ENCODE assay signal across 8 cellular contexts in the genomic region with DNA sequence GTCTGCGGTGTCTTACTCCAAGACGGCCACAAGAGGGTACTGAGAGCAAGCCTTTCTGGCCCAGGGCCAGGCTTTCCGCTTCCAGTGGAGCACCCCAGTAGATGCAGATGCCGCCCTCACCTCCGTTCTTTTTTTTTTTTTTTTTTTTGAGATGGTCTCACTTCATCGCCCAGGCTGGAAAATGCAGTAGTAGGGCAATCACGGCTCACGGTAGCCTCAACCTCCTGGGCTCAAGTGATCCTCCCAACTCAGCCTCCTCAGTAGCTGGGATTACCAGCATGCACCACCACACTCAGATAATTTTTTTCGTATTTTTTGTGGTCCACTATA. TPM values are rescaled to one million over a fixed set of nuclear protein-coding genes. Genes with fewer than 3 reads are reported as not detected.
A peak's percentile ranks its signal among the peaks of the same experiment; 100 is the strongest.
DNase-seq lines count a peak whose midpoint lies in the region; ATAC-seq, FAIRE-seq and TF ChIP-seq lines count a peak whose summit lies in the region.

No MANE protein-coding gene starts in this region.

- H3K9me3 ChIP-seq in breast epithelium (no peaks in the 10 kb centered on the region), keratinocyte (ENCODE audit: control insufficient read depth, low read depth, low read length) (no peaks in the 10 kb centered on the region)

- H3K9me1 ChIP-seq in keratinocyte (ENCODE audit: control insufficient read depth, extremely low read depth, insufficient read depth, low read length): no peaks in the 10 kb centered on the region

- TF ChIP-seq CTCF in VCaP (conservative IDR thresholded peaks at IDR 0.05) (peak; percentile 87), breast epithelium (IDR thresholded peaks at IDR 0.05) (peak; percentile 61 to 78 (median 77)), keratinocyte (optimal IDR thresholded peaks at IDR 0.05 in 1 of 3, IDR thresholded peaks at IDR 0.05 in 1 of 3, conservative IDR thresholded peaks at IDR 0.05 in 1 of 3; ENCODE audit: extremely low read depth in 1 of 3, insufficient read depth in 2 of 3, low read length in 3 of 3) (peak; percentile 78 to 85 (median 80))

- H3K9ac ChIP-seq in keratinocyte (ENCODE audit: control insufficient read depth, extremely low read depth, insufficient read depth, low read length): no peak overlapping the region

- FAIRE-seq in keratinocyte (lab: Jason Lieb, UNC): no peak

- H4K20me1 ChIP-seq in keratinocyte (ENCODE audit: control insufficient read depth, extremely low read depth, insufficient read depth, low read length): no peaks in the 10 kb centered on the region

- dilution Hi-C loops in keratinocyte (cut with MboI; ENCODE audit: extremely low pct_ligation_motif_present, low sequenced_read_pairs): no loop called here

- H3K36me3 ChIP-seq in breast epithelium (no peaks in the 10 kb centered on the region), keratinocyte (ENCODE audit: control insufficient read depth in 2 of 2, extremely low read depth in 1 of 2, insufficient read depth in 2 of 2, low read length in 2 of 2) (no peaks in the 10 kb centered on the region)

- intact Hi-C loops in breast epithelium (cut with DNase I; ENCODE audit: low total_unique reads): no loop called here

- H3K79me2 ChIP-seq in keratinocyte (ENCODE audit: control insufficient read depth, insufficient read depth, low read length): no peaks in the 10 kb centered on the region

- H3K4me3 ChIP-seq in breast epithelium: no peak overlapping the region
- H3K4me3 ChIP-seq in keratinocyte (ENCODE audit: control insufficient read depth in 2 of 3, extremely low read depth in 1 of 3, insufficient read depth in 2 of 3, low read depth in 1 of 3, low read length in 3 of 3): no peak overlapping the region

- H3K4me2 ChIP-seq in keratinocyte (ENCODE audit: control insufficient read depth, extremely low read depth, insufficient read depth, low read depth, low read length): no peak overlapping the region

- H3K27me3 ChIP-seq in breast epithelium (no peaks in the 10 kb centered on the region), keratinocyte (ENCODE audit: control insufficient read depth, extremely low read depth, insufficient read depth, low read length) (peaks cover 11% of the 10 kb centered on the region)

- H3K27ac ChIP-seq in VCaP (no peak overlapping the region), breast epithelium (no peak overlapping the region), keratinocyte (ENCODE audit: control insufficient read depth, insufficient read depth, low read length) (no peak overlapping the region)

- ATAC-seq in HG02885 (IDR thresholded peaks at IDR 0.05; ENCODE audit: poor library complexity, unreplicated experiment) (peak; percentile 56), HG03196 (IDR thresholded peaks at IDR 0.05; ENCODE audit: unreplicated experiment) (no peak)

- TF ChIP-seq POLR2A in breast epithelium (IDR thresholded peaks at IDR 0.05): no peak

- H2AFZ ChIP-seq in keratinocyte (ENCODE audit: control insufficient read depth, low read length): no peak overlapping the region

- peaks cover 0 to 6% of the 10 kb centered on the region in 2 donors for H3K4me1 ChIP-seq in breast epithelium
- H3K4me1 ChIP-seq in keratinocyte (ENCODE audit: control insufficient read depth, extremely low read depth, insufficient read depth, low read length): peaks cover 2% of the 10 kb centered on the region

- DNase-seq in DMS53 treated with DMSO at 0.1 percent for 48 hours (lab: John Stamatoyannopoulos, UW; ENCODE audit: unreplicated experiment) (peak; percentile 34), NCI-H2196 (lab: John Stamatoyannopoulos, UW; ENCODE audit: unreplicated experiment) (peak; percentile 67), breast epithelium (ENCODE audit: low spot score in 2 of 2) (peak; percentile 72 to 84), keratinocyte (ENCODE audit: low read depth, low spot score) (no peak)
- peak; percentile 39 to 59 (median 53) for DNase-seq in stimulated activated CD4-positive, alpha-beta T cell treated with anti-CD3 and anti-CD28 coated beads, Interleukin-1b, Interleukin-23, amount 100 ng/mL, for 24 hours (ENCODE audit: low read depth in 4 of 4, low spot score in 1 of 4)

RNA-seq across cellular contexts. Expression of gene LBHD2, which starts 5.6 kb away (rescaled TPM):
- total RNA-seq in breast epithelium: not detected
- polyA plus RNA-seq in keratinocyte: not detected in 3 replicates
- polyA plus RNA-seq in keratinocyte (2011; ENCODE audit: low read depth): not detected
- polyA plus RNA-seq in keratinocyte (2011; cell fraction: cytosol; rRNA removed): not detected in 2 replicates
- polyA plus RNA-seq in keratinocyte (2011; cell fraction: nucleus; rRNA removed): not detected in 2 replicates
- not detected in 2 replicates for polyA plus RNA-seq in keratinocyte (2012; ENCODE audit: low replicate concordance)
- polyA minus RNA-seq in keratinocyte: not detected in 3 replicates
- polyA minus RNA-seq in keratinocyte (2011; cell fraction: cytosol; rRNA and poly(A)+ RNA removed): not detected
- not detected in 2 replicates for polyA minus RNA-seq in keratinocyte (2011; cell fraction: nucleus; rRNA and poly(A)+ RNA removed)

RNA-seq across cellular contexts. Expression of gene EXOC3L4, which starts 16.1 kb away (rescaled TPM):
- 1 to 10 TPM in 1 of 3 donors, under 1 TPM in 1, not detected in 1; 0.66 to 1.0 TPM for total RNA-seq in breast epithelium
- polyA plus RNA-seq in keratinocyte: not detected in 3 replicates
- not detected for polyA plus RNA-seq in keratinocyte (2011; ENCODE audit: low read depth)
- not detected in 2 replicates for polyA plus RNA-seq in keratinocyte (2011; cell fraction: cytosol; rRNA removed)
- polyA plus RNA-seq in keratinocyte (2011; cell fraction: nucleus; rRNA removed): not detected in 2 replicates
- not detected in 2 replicates for polyA plus RNA-seq in keratinocyte (2012; ENCODE audit: low replicate concordance)
- polyA minus RNA-seq in keratinocyte: not detected in 3 replicates
- polyA minus RNA-seq in keratinocyte (2011; cell fraction: cytosol; rRNA and poly(A)+ RNA removed): not detected
- polyA minus RNA-seq in keratinocyte (2011; cell fraction: nucleus; rRNA and poly(A)+ RNA removed): not detected in 2 replicates

RNA-seq across cellular contexts. Expression of gene CDC42BPB, which starts 21.0 kb away (rescaled TPM):
- 100 to 1,000 TPM in 1 of 3 donors, 10 to 100 TPM in 2; 64.0 to 110 (median 98.0) TPM for total RNA-seq in breast epithelium
- 41.3 to 55.0 TPM (median 43.4 TPM) in 3 replicates for polyA plus RNA-seq in keratinocyte
- polyA plus RNA-seq in keratinocyte (2011; ENCODE audit: low read depth): 52.6 TPM
- 48.3 and 54.5 TPM in 2 replicates for polyA plus RNA-seq in keratinocyte (2011; cell fraction: cytosol; rRNA removed)
- 163 and 192 TPM in 2 replicates for polyA plus RNA-seq in keratinocyte (2011; cell fraction: nucleus; rRNA removed)
- polyA plus RNA-seq in keratinocyte (2012; ENCODE audit: low replicate concordance): 40.3 and 52.6 TPM in 2 replicates
- 116 to 188 TPM (median 127 TPM) in 3 replicates for polyA minus RNA-seq in keratinocyte
- 59.3 TPM for polyA minus RNA-seq in keratinocyte (2011; cell fraction: cytosol; rRNA and poly(A)+ RNA removed)
- 110 and 147 TPM in 2 replicates for polyA minus RNA-seq in keratinocyte (2011; cell fraction: nucleus; rRNA and poly(A)+ RNA removed)

RNA-seq across cellular contexts. Expression of gene TNFAIP2, which starts 44.9 kb away (rescaled TPM):
- 10 to 100 TPM; 43.6 to 76.5 (median 60.0) TPM for total RNA-seq in breast epithelium
- polyA plus RNA-seq in keratinocyte: 0.57 to 1.8 TPM (median 0.71 TPM) in 3 replicates
- 1.9 TPM for polyA plus RNA-seq in keratinocyte (2011; ENCODE audit: low read depth)
- 0.74 and 1.3 TPM in 2 replicates for polyA plus RNA-seq in keratinocyte (2011; cell fraction: cytosol; rRNA removed)
- 3.4 and 4.8 TPM in 2 replicates for polyA plus RNA-seq in keratinocyte (2011; cell fraction: nucleus; rRNA removed)
- polyA plus RNA-seq in keratinocyte (2012; ENCODE audit: low replicate concordance): 0.52 and 4.1 TPM in 2 replicates
- 1.9 to 2.0 TPM (median 1.9 TPM) in 3 replicates for polyA minus RNA-seq in keratinocyte
- 5.6 TPM for polyA minus RNA-seq in keratinocyte (2011; cell fraction: cytosol; rRNA and poly(A)+ RNA removed)
- polyA minus RNA-seq in keratinocyte (2011; cell fraction: nucleus; rRNA and poly(A)+ RNA removed): 2.1 and 3.8 TPM in 2 replicates
